17 cellular contexts compared by ENCODE assay signal in the genomic region with DNA sequence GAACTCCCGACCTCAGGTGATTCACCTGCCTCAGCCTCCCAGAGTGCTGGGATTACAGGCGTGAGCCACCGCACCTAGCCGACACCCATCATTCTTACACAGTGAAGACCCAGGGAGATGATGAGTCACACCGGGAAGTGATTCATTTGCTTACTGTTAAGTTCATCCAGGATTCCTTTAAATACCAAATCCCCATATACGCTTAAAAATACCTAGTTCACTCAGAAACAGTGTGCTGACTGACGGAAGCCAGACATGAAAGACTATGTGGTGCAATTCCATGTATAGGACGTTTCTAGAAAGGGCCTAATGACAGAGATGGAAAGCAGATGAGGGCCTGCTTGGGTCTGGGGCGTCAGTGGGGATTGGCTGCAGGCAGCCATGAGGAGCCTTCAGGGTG.
DNase-seq lines count a peak whose midpoint lies in the region; ATAC-seq, FAIRE-seq and TF ChIP-seq lines count a peak whose summit lies in the region.
"Had no signal": no experiment of that assay in that cellular context is flagged by ENCODE, and none has a peak within 500 bp of the region (broad histone marks: within the 10 kb centered on the region; RNA-seq: fewer than 3 reads in every experiment).

No MANE protein-coding gene starts in this region.

- H3K36me3 ChIP-seq in HepG2 (replicated peaks in 1 of 2; ENCODE audit: control insufficient read depth in 1 of 2, insufficient read depth in 2 of 2, low read length in 2 of 2) (no peaks in the 10 kb centered on the region), right lobe of liver (no peaks in the 10 kb centered on the region), SK-N-SH (replicated peaks in 1 of 2; ENCODE audit: control insufficient read depth in 1 of 2, insufficient read depth in 2 of 2, low read length in 1 of 2) (no peaks in the 10 kb centered on the region)
- H3K36me3 ChIP-seq: BLaER1 treated with 17β-estradiol and CSF1 and Interleukin-3, amounts not matched to agents 10 nM and 100 nM; gastrocnemius medialis; lower lobe of right lung; thyroid gland had no signal

- no peaks in the 10 kb centered on the region for H3K9me2 ChIP-seq in SK-N-SH

- ATAC-seq in HepG2 (no peak), right lobe of liver (no peak), GM21737 (IDR thresholded peaks at IDR 0.05; ENCODE audit: unreplicated experiment) (no peak)
- ATAC-seq: activated T-cell treated with anti-CD3 and anti-CD28 coated beads, Interleukin-2, amount 50 U/mL, for 72 hours; gastrocnemius medialis; lower lobe of right lung; sciatic nerve had no signal

- POLR2A ChIA-PET in HepG2 (lab: Yijun Ruan, JAX) (no interaction called here), SK-N-SH (lab: Yijun Ruan, JAX) (no interaction called here)

- H3K4me1 ChIP-seq in HepG2 (ENCODE audit: insufficient read depth, low read length) (peaks cover 9% of the 10 kb centered on the region), right lobe of liver (no peaks in the 10 kb centered on the region), SK-N-SH (ENCODE audit: control insufficient read depth in 1 of 2, insufficient read depth in 2 of 2, low read depth in 1 of 2, low read length in 1 of 2) (peaks cover 0 to 3% of the 10 kb centered on the region in 2 experiments; a peak in 1 of 4 replicates)
- H3K4me1 ChIP-seq: gastrocnemius medialis, lower lobe of right lung, thyroid gland had no signal

- 39% methylated on average over 9 of the region's 9 CpGs for WGBS in HepG2 (ENCODE audit: low lambda C conversion rate)
- WGBS in right lobe of liver (ENCODE audit: insufficient coverage, low coverage, low lambda C conversion rate, missing lambda C conversion rate): 66% methylated on average over 8 of the region's 9 CpGs
- WGBS in SK-N-SH (ENCODE audit: low lambda C conversion rate): 72% methylated on average over 9 of the region's 9 CpGs

- H2AFZ ChIP-seq in HepG2 (ENCODE audit: low read length) (no peak overlapping the region), SK-N-SH (ENCODE audit: low read depth) (no peak overlapping the region)

- H3K9me3 ChIP-seq in HepG2 (ENCODE audit: low read length) (no peaks in the 10 kb centered on the region), right lobe of liver (no peaks in the 10 kb centered on the region), SK-N-SH (no peaks in the 10 kb centered on the region)
- H3K9me3 ChIP-seq: BLaER1 treated with 17β-estradiol and CSF1 and Interleukin-3, amounts not matched to agents 10 nM and 100 nM; gastrocnemius medialis; lower lobe of right lung; thyroid gland had no signal

- H3K27ac ChIP-seq in HepG2 (ENCODE audit: extremely low read length, insufficient read depth, low read length) (no peak overlapping the region), right lobe of liver (no peak overlapping the region), SK-N-SH (ENCODE audit: low read depth in 2 of 2, low read length in 1 of 2) (no peak overlapping the region)
- H3K27ac ChIP-seq: BLaER1 treated with 17β-estradiol and CSF1 and Interleukin-3, amounts not matched to agents 10 nM and 100 nM; gastrocnemius medialis; lower lobe of right lung; thyroid gland had no signal

- CTCF ChIA-PET in HepG2 (lab: Yijun Ruan, JAX; ENCODE audit: low intra/inter-chr PET ratio, low total read pairs) (no interaction called here), SK-N-SH (lab: Yijun Ruan, JAX) (interaction anchor here (1.5 kb wide), 1 partner anchor 21 kb away, joined by 3 read pairs; no protein-coding TSS in a partner anchor)

- TF ChIP-seq POLR2A in HepG2 (IDR thresholded peaks at IDR 0.05; ENCODE audit: insufficient read depth in 1 of 2, low read depth in 2 of 2, low read length in 2 of 2): no peak
- no peak for TF ChIP-seq POLR2A in right lobe of liver (IDR thresholded peaks at IDR 0.05)

- H3K9ac ChIP-seq in HepG2 (ENCODE audit: insufficient read depth, low read depth, low read length) (no peak overlapping the region), SK-N-SH (no peak overlapping the region)
- H3K9ac ChIP-seq: BLaER1 treated with 17β-estradiol and CSF1 and Interleukin-3, amounts not matched to agents 10 nM and 100 nM had no signal

- H3K79me2 ChIP-seq in HepG2 (ENCODE audit: insufficient read depth, low read length): no peaks in the 10 kb centered on the region
- H3K79me2 ChIP-seq in SK-N-SH (ENCODE audit: insufficient read depth): no peaks in the 10 kb centered on the region

- TF ChIP-seq EP300 in HepG2 (IDR thresholded peaks at IDR 0.05; ENCODE audit: low read depth in 2 of 2, low read length in 2 of 2) (no peak), HepG2 (CRISPR knock-in tag; IDR thresholded peaks at IDR 0.05; ENCODE audit: borderline replicate concordance) (no peak), SK-N-SH (IDR thresholded peaks at IDR 0.05; ENCODE audit: borderline replicate concordance in 1 of 2, low read depth in 1 of 2, low read length in 1 of 2) (no peak)

- no peak for TF ChIP-seq CTCF in HepG2 (CRISPR knock-in tag; IDR thresholded peaks at IDR 0.05)
- TF ChIP-seq CTCF in right lobe of liver (IDR thresholded peaks at IDR 0.05): no peak
- no peak for TF ChIP-seq CTCF in SK-N-SH (IDR thresholded peaks at IDR 0.05)
- TF ChIP-seq CTCF in fibroblast of pulmonary artery (IDR thresholded peaks at IDR 0.05; ENCODE audit: low read length, missing control alignments): no peak

- H4K20me1 ChIP-seq in HepG2 (ENCODE audit: insufficient read depth, low read length) (no peaks in the 10 kb centered on the region), SK-N-SH (ENCODE audit: insufficient read depth) (no peaks in the 10 kb centered on the region)

- H3K4me3 ChIP-seq in HepG2 (replicated peaks in 1 of 3; ENCODE audit: insufficient read depth in 1 of 3, low read depth in 2 of 3, low read length in 3 of 3): no peak overlapping the region
- H3K4me3 ChIP-seq in right lobe of liver: no peak overlapping the region
- H3K4me3 ChIP-seq in SK-N-SH (ENCODE audit: low read depth in 2 of 2, low read length in 1 of 2): no peak overlapping the region
- no peak overlapping the region for H3K4me3 ChIP-seq in fibroblast of pulmonary artery (replicated peaks; ENCODE audit: low read depth, low read length)
- H3K4me3 ChIP-seq: BLaER1 treated with 17β-estradiol and CSF1 and Interleukin-3, amounts not matched to agents 10 nM and 100 nM; gastrocnemius medialis; lower lobe of right lung; thyroid gland had no signal

- in situ Hi-C loops in HepG2 (cut with HindIII; ENCODE audit: extremely low pct_ligation_motif_present, low pct_unique_long_range_greater_than_20kb): no loop called here

- TF ChIP-seq RAD21 in HepG2 (CRISPR knock-in tag; IDR thresholded peaks at IDR 0.05) (no peak), SK-N-SH (IDR thresholded peaks at IDR 0.05; ENCODE audit: low read length) (no peak)

- FAIRE-seq in HepG2 (lab: Jason Lieb, UNC) (no peak), urothelium cell line (lab: Jason Lieb, UNC) (no peak)
- FAIRE-seq: H1, TTC549 had no signal

- H3F3A ChIP-seq in SK-N-SH (replicated peaks; ENCODE audit: insufficient read depth): no peaks in the 10 kb centered on the region

- H3K4me2 ChIP-seq in HepG2 (ENCODE audit: low read depth, low read length) (no peak overlapping the region), SK-N-SH (no peak overlapping the region)
- H3K4me2 ChIP-seq: BLaER1 treated with 17β-estradiol and CSF1 and Interleukin-3, amounts not matched to agents 10 nM and 100 nM had no signal

- H3K27me3 ChIP-seq in HepG2 (ENCODE audit: control insufficient read depth in 1 of 2, insufficient read depth in 2 of 2, low read length in 2 of 2) (no peaks in the 10 kb centered on the region), right lobe of liver (no peaks in the 10 kb centered on the region), SK-N-SH (ENCODE audit: insufficient read depth) (no peaks in the 10 kb centered on the region)
- H3K27me3 ChIP-seq: BLaER1 treated with 17β-estradiol and CSF1 and Interleukin-3, amounts not matched to agents 10 nM and 100 nM; gastrocnemius medialis; thyroid gland had no signal

- DNase-seq in HepG2 (ENCODE audit: low spot score) (no peak), right lobe of liver (no peak), SK-N-SH (no peak), fibroblast of pulmonary artery (ENCODE audit: low read depth) (peak; percentile 86), urothelium cell line (ENCODE audit: low spot score) (peak; percentile 63), NCI-H2029 treated with DMSO at 0.1 percent for 48 hours (lab: John Stamatoyannopoulos, UW) (no peak)
- no peak for DNase-seq in activated CD4-positive, alpha-beta T cell treated with anti-CD3 and anti-CD28 coated beads, Interleukin-2, amount 50 U/mL, for 1 hour
- DNase-seq: activated T-cell treated with anti-CD3 and anti-CD28 coated beads, Interleukin-2, amount 50 U/mL, for 72 hours; gastrocnemius medialis; Kasumi-1; lower lobe of right lung; thyroid gland had no signal

- intact Hi-C loops in HepG2 (cut with micrococcal nuclease; ENCODE audit: unreplicated experiment): no loop called here
- intact Hi-C loops in right lobe of liver (cut with DNase I): no loop called here

- no TSS peak for BruUV-seq in HepG2 (replicated peaks; lab: Mats Ljungman, UMichigan)

TF ChIP-seq in HepG2, 621 proteins besides CTCF, POLR2A, EP300 and RAD21:
- no peak for TF ChIP-seq ATF5 (CRISPR knock-in tag; IDR thresholded peaks at IDR 0.05; ENCODE audit: low read depth)
- TF ChIP-seq ZNF569 (CRISPR knock-in tag; IDR thresholded peaks at IDR 0.05; ENCODE audit: borderline replicate concordance): no peak
- TF ChIP-seq FOSL2 (CRISPR knock-in tag; IDR thresholded peaks at IDR 0.05): peak; percentile 34; the same call in 1 of the 2 replicates

TF ChIP-seq in SK-N-SH, 30 proteins besides CTCF, POLR2A, EP300 and RAD21:
- TF ChIP-seq FOSL2 (IDR thresholded peaks at IDR 0.05; ENCODE audit: borderline replicate concordance, low read depth): peak; percentile 51; the same call in 1 of the 2 replicates
- peak; percentile 56 for TF ChIP-seq JUND (IDR thresholded peaks at IDR 0.05)
- TF ChIP-seq CHD2 (IDR thresholded peaks at IDR 0.05; ENCODE audit: low read length, partially characterized antibody): no peak
TF ChIP-seq in SK-N-SH: peak in this region for 2.

Comparison
In these comparisons a context has a peak if more than half of its experiments do, and no peak if none do; other contexts are left out.
1. DNase-seq: peak in fibroblast of pulmonary artery (single experiment) and urothelium cell line (single experiment); none in HepG2 (single experiment), right lobe of liver (0 of 3), SK-N-SH (single experiment), NCI-H2029 treated with DMSO at 0.1 percent for 48 hours (single experiment) and activated CD4-positive, alpha-beta T cell treated with anti-CD3 and anti-CD28 coated beads, Interleukin-2, amount 50 U/mL, for 1 hour (single experiment).
2. Of the 25 proteins assayed by ChIP-seq in both HepG2 and SK-N-SH: peak only in HepG2: none; only in SK-N-SH: JUND; in both: FOSL2; in neither: 23.